ENCODE assay signal across 1 cellular context in genomic region chr9:79807966-79808365, GRCh38.
TF ChIP-seq lines count a peak whose summit lies in the region.

No MANE protein-coding gene starts in this region.

TF ChIP-seq in GM23338, 12 proteins besides CTCF, POLR2A, EP300 and RAD21 (continued from another document):
- no peak for TF ChIP-seq ZNF462 (CRISPR knock-in tag; IDR thresholded peaks at IDR 0.05)
- TF ChIP-seq ETS1 (IDR thresholded peaks at IDR 0.05): no peak
- no peak for TF ChIP-seq CREB1 (CRISPR knock-in tag; IDR thresholded peaks at IDR 0.05; ENCODE audit: low read depth)
- no peak for TF ChIP-seq EZH2 (IDR thresholded peaks at IDR 0.05; ENCODE audit: low read depth, unreplicated experiment)
- no peak for TF ChIP-seq REST (IDR thresholded peaks at IDR 0.05; ENCODE audit: unreplicated experiment)
- TF ChIP-seq NANOG (IDR thresholded peaks at IDR 0.05; ENCODE audit: borderline replicate concordance): no peak
- TF ChIP-seq ZNF114 (CRISPR knock-in tag; IDR thresholded peaks at IDR 0.05): no peak
- TF ChIP-seq STAT1 (IDR thresholded peaks at IDR 0.05; ENCODE audit: unreplicated experiment): no peak
- TF ChIP-seq ZNF331 (CRISPR knock-in tag; IDR thresholded peaks at IDR 0.05; ENCODE audit: low read depth): no peak
- TF ChIP-seq JUNB (IDR thresholded peaks at IDR 0.05; ENCODE audit: unreplicated experiment): no peak
- TF ChIP-seq POLR2AphosphoS5 (IDR thresholded peaks at IDR 0.05; ENCODE audit: low read depth): no peak
